15 cellular contexts compared by ENCODE assay signal in the genomic region with DNA sequence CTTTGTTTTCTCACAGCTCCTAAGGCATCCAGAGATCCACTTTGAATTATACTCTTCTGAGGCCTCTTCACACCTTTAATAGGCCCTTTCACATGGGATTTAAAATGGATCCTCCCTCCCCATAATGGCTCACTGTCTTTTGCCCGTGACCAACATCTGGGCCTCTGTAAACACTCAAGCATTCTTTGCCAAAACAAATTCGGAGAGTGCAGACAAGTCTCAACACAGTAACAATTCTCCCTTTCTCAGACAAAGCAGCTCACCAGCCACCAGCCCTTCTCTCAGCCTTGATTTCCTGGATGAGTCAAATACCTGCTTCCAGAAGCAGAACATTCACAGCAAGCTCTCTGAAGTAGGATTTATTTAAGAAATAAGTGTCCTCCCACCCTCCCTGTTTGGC. TPM values are rescaled to one million over a fixed set of nuclear protein-coding genes. Genes with fewer than 3 reads are reported as not detected.
DNase-seq lines count a peak whose midpoint lies in the region; ATAC-seq and TF ChIP-seq lines count a peak whose summit lies in the region.
"Had no signal": no experiment of that assay in that cellular context is flagged by ENCODE, and none has a peak within 500 bp of the region (broad histone marks: within the 10 kb centered on the region; RNA-seq: fewer than 3 reads in every experiment).

No MANE protein-coding gene starts in this region.

- H3K4me1 ChIP-seq in mesenchymal stem cell (ENCODE audit: control insufficient read depth, insufficient read depth, low read depth, low read length) (peaks cover 13% of the 10 kb centered on the region), OCI-LY7 (ENCODE audit: insufficient read depth, low read length, poor library complexity, severe bottlenecking) (no peaks in the 10 kb centered on the region)
- H3K4me1 ChIP-seq: HAP-1 had no signal

- peak; percentile 45 for DNase-seq in Daoy (ENCODE audit: low read depth)
- peak; percentile 18 for DNase-seq in M059J (ENCODE audit: low read depth)
- peak; percentile 25 for DNase-seq in astrocyte of the hippocampus (ENCODE audit: low read depth, low spot score)
- DNase-seq in mesenchymal stem cell, result peak; percentile 13
- no peak for DNase-seq in activated CD8-positive, alpha-beta memory T cell treated with anti-CD3 and anti-CD28 coated beads for 24 hours
- no peak for DNase-seq in OCI-LY7 (ENCODE audit: low spot score)
- DNase-seq in cerebellar nuclear complex (lab: John Stamatoyannopoulos, UW), result no peak
- DNase-seq: activated effector memory CD4-positive, alpha-beta T cell treated with Interleukin-2 at 50 U/mL for 16 hours; body of pancreas; DMS153; OCI-M1; small intestine had no signal

- H3K27me3 ChIP-seq in mesenchymal stem cell (ENCODE audit: control insufficient read depth in 1 of 2, insufficient read depth in 1 of 2, low read length in 2 of 2), result peaks cover 9 to 56% of the 10 kb centered on the region in 2 experiments
- H3K27me3 ChIP-seq: body of pancreas had no signal

- H4K91ac ChIP-seq in mesenchymal stem cell (ENCODE audit: low read length), result no peak overlapping the region

- H3K23ac ChIP-seq in mesenchymal stem cell (ENCODE audit: low read length in 2 of 2), result no peak overlapping the region

- intact Hi-C loops in OCI-LY7 (cut with micrococcal nuclease; ENCODE audit: unreplicated experiment), result no loop called here

- H3K9me3 ChIP-seq in mesenchymal stem cell (ENCODE audit: control insufficient read depth, low read length) (no peaks in the 10 kb centered on the region), OCI-LY7 (ENCODE audit: low read length) (no peaks in the 10 kb centered on the region)
- H3K9me3 ChIP-seq: body of pancreas, HAP-1 had no signal

- peak overlapping the region; percentile 47 for H4K8ac ChIP-seq in mesenchymal stem cell (ENCODE audit: low read length)

- H3K9me2 ChIP-seq in OCI-LY7 (ENCODE audit: insufficient read depth, low read length), result no peaks in the 10 kb centered on the region

- no peak overlapping the region for H3K4ac ChIP-seq in mesenchymal stem cell (ENCODE audit: low read depth in 1 of 2, low read length in 2 of 2)

- 27% methylated on average over 2 of the region's 2 CpGs for WGBS in mesenchymal stem cell

- CTCF ChIA-PET in OCI-LY7 (lab: Charles Lee; ENCODE audit: unreplicated experiment), result no interaction called here

- H2BK5ac ChIP-seq in mesenchymal stem cell (ENCODE audit: low read depth, low read length, poor library complexity, severe bottlenecking), result no peak overlapping the region

- H2AFZ ChIP-seq in mesenchymal stem cell (ENCODE audit: low read depth, low read length) (peak overlapping the region; percentile 3), OCI-LY7 (ENCODE audit: low read length) (no peak overlapping the region)

- no peak overlapping the region for H2AK5ac ChIP-seq in mesenchymal stem cell (ENCODE audit: low read length, severe bottlenecking)

- H3K27ac ChIP-seq in mesenchymal stem cell (ENCODE audit: low read length, poor library complexity, severe bottlenecking) (no peak overlapping the region), OCI-LY7 (ENCODE audit: low read depth, low read length, poor library complexity, severe bottlenecking) (no peak overlapping the region)
- H3K27ac ChIP-seq: body of pancreas had no signal

- TF ChIP-seq CTCF in OCI-LY7 (conservative IDR thresholded peaks at IDR 0.05; ENCODE audit: low read length), result no peak

- H2BK12ac ChIP-seq in mesenchymal stem cell (ENCODE audit: low read length in 2 of 2), result no peak overlapping the region

- no peaks in the 10 kb centered on the region for H3K36me3 ChIP-seq in mesenchymal stem cell (ENCODE audit: control insufficient read depth in 1 of 2, insufficient read depth in 2 of 2, low read depth in 1 of 2, low read length in 2 of 2)
- no peaks in the 10 kb centered on the region for H3K36me3 ChIP-seq in OCI-LY7 (ENCODE audit: insufficient read depth, low read length)
- H3K36me3 ChIP-seq: HAP-1 had no signal

- H3K9ac ChIP-seq in mesenchymal stem cell (ENCODE audit: low read length), result no peak overlapping the region

- H3K79me1 ChIP-seq in mesenchymal stem cell (replicated peaks; ENCODE audit: low read length, poor library complexity, severe bottlenecking), result no peaks in the 10 kb centered on the region

- no peak overlapping the region for H2BK120ac ChIP-seq in mesenchymal stem cell (ENCODE audit: low read depth, low read length)

- H3K4me2 ChIP-seq in mesenchymal stem cell (ENCODE audit: low read length, poor library complexity, severe bottlenecking) (no peak overlapping the region), OCI-LY7 (ENCODE audit: low read length) (no peak overlapping the region)

- no peak for ATAC-seq in HG02938 (IDR thresholded peaks at IDR 0.05; ENCODE audit: unreplicated experiment)
- ATAC-seq: body of pancreas had no signal

- H3K79me2 ChIP-seq in OCI-LY7 (ENCODE audit: insufficient read depth, low read depth, low read length), result no peaks in the 10 kb centered on the region

- peak overlapping the region in 1 of 2 experiments; percentile 38 for H3K18ac ChIP-seq in mesenchymal stem cell (ENCODE audit: low read depth in 1 of 2, low read length in 2 of 2)

- no peak overlapping the region for H3K4me3 ChIP-seq in mesenchymal stem cell (ENCODE audit: insufficient read depth in 1 of 2, low read depth in 1 of 2, low read length in 2 of 2)
- H3K4me3 ChIP-seq in OCI-LY7 (ENCODE audit: low read depth, low read length, poor library complexity, severe bottlenecking), result no peak overlapping the region
- H3K4me3 ChIP-seq: body of pancreas, HAP-1, lung had no signal

- no TSS peak for BruUV-seq in OCI-LY7 (replicated peaks; lab: Mats Ljungman, UMichigan)

- H2BK15ac ChIP-seq in mesenchymal stem cell (ENCODE audit: low read depth, poor library complexity, severe bottlenecking), result no peak overlapping the region

- H3K14ac ChIP-seq in mesenchymal stem cell (ENCODE audit: low read length in 2 of 2), result no peak overlapping the region

- no peaks in the 10 kb centered on the region for H4K20me1 ChIP-seq in OCI-LY7 (ENCODE audit: insufficient read depth, low read length)

- POLR2A ChIA-PET in OCI-LY7 (lab: Charles Lee), result no interaction called here

RNA-seq across cellular contexts. Expression of gene IMP4, which starts 14.0 kb away (rescaled TPM):
- 294 and 327 TPM in 2 replicates for total RNA-seq in Daoy (2014; rRNA removed; shearing (Covaris generic))
- total RNA-seq in M059J (2014; rRNA removed; shearing (Covaris generic)), result 91.1 and 97.3 TPM in 2 replicates
- 65.5 TPM for polyA plus RNA-seq in mesenchymal stem cell (2013, experiment 1 of 2)
- 61.8 TPM for polyA plus RNA-seq in mesenchymal stem cell (2013, experiment 2 of 2)
- 265 and 266 TPM in 2 replicates for total RNA-seq in OCI-LY7 (2014; rRNA removed; shearing (Covaris generic))
- 314 and 327 TPM in 2 replicates for total RNA-seq in OCI-LY7 (2022)

RNA-seq across cellular contexts. Expression of gene PTPN18, which starts 27.1 kb away (rescaled TPM):
- 7.1 and 18.0 TPM in 2 replicates for total RNA-seq in Daoy (2014; rRNA removed; shearing (Covaris generic))
- total RNA-seq in M059J (2014; rRNA removed; shearing (Covaris generic)), result 16.5 and 19.0 TPM in 2 replicates
- polyA plus RNA-seq in mesenchymal stem cell (2013, experiment 1 of 2), result 17.3 TPM
- polyA plus RNA-seq in mesenchymal stem cell (2013, experiment 2 of 2), result 17.3 TPM
- 96.6 and 107 TPM in 2 replicates for total RNA-seq in OCI-LY7 (2014; rRNA removed; shearing (Covaris generic))
- total RNA-seq in OCI-LY7 (2022), result 309 and 363 TPM in 2 replicates

Comparison
In these comparisons a context has a peak if more than half of its experiments do, and no peak if none do; other contexts are left out.
1. DNase-seq: peak in Daoy (single experiment), M059J (single experiment), astrocyte of the hippocampus (single experiment) and mesenchymal stem cell (single experiment); none in activated CD8-positive, alpha-beta memory T cell treated with anti-CD3 and anti-CD28 coated beads for 24 hours (single experiment), OCI-LY7 (single experiment) and cerebellar nuclear complex (0 of 2).